Comparison of ENCODE assay signal across 22 cellular contexts in the genomic region with DNA sequence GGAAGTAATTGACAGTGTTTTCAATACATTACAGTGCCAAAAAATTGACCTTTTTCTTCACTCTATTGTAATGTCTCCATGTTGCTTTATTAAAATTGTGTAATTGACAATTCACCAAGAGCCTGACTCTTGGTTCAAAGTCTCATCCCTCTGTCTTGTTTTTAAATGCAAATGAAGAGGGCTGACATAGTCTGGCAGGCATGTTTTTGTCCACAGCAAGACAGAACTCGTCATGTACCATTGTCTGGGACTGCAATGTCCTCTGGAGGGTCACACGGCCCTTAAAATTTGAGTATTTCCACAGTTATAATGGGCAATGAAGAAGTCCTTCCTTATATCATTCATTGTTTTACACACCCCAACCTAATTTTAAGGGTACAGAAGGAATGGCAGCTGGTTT. TPM values are rescaled to one million over a fixed set of nuclear protein-coding genes. Genes with fewer than 3 reads are reported as not detected.
DNase-seq lines count a peak whose midpoint lies in the region; ATAC-seq, FAIRE-seq and TF ChIP-seq lines count a peak whose summit lies in the region.
"Had no signal": no experiment of that assay in that cellular context is flagged by ENCODE, and none has a peak within 500 bp of the region (broad histone marks: within the 10 kb centered on the region; RNA-seq: fewer than 3 reads in every experiment).

No MANE protein-coding gene starts in this region.

- intact Hi-C loops in breast epithelium (cut with DNase I; ENCODE audit: low total_unique reads): no loop called here
- intact Hi-C loops in MCF 10A (cut with micrococcal nuclease): no loop called here

- H3K9me3 ChIP-seq in breast epithelium: no peaks in the 10 kb centered on the region
- H3K9me3 ChIP-seq in gastroesophageal sphincter: no peaks in the 10 kb centered on the region
- H3K9me3 ChIP-seq: A549, Caco-2 had no signal

- H3K9me3 Mint-ChIP-seq in MCF 10A (ENCODE audit: unreplicated experiment): no peaks in the 10 kb centered on the region
- H3K9me3 Mint-ChIP-seq: CD4-positive, alpha-beta T cell; CD8-positive, alpha-beta T cell had no signal

- H3K27me3 ChIP-seq in breast epithelium (no peaks in the 10 kb centered on the region), bronchial epithelial cell (ENCODE audit: control insufficient read depth, insufficient read depth, low read length) (no peaks in the 10 kb centered on the region), gastroesophageal sphincter (no peaks in the 10 kb centered on the region)
- H3K27me3 ChIP-seq: BLaER1 treated with 17β-estradiol and CSF1 and Interleukin-3, amounts not matched to agents 10 nM and 100 nM had no signal

- H3K4me3 ChIP-seq in breast epithelium (no peak overlapping the region), bronchial epithelial cell (ENCODE audit: low read depth, low read length) (no peak overlapping the region), gastroesophageal sphincter (no peak overlapping the region)
- H3K4me3 ChIP-seq: A549; BLaER1 treated with 17β-estradiol and CSF1 and Interleukin-3, amounts not matched to agents 10 nM and 100 nM had no signal

- POLR2A ChIA-PET in MCF 10A (lab: Yijun Ruan, JAX): interaction anchor here (0.6 kb wide), 1 partner anchor 814 kb away, joined by 3 read pairs; no protein-coding TSS in a partner anchor

- CTCF ChIA-PET in MCF 10A (lab: Yijun Ruan, JAX): no interaction called here

- no TSS peak for BruUV-seq in MCF 10A (replicated peaks; lab: Mats Ljungman, UMichigan)

- no peaks in the 10 kb centered on the region for H3K27me3 Mint-ChIP-seq in MCF 10A (ENCODE audit: insufficient read depth, unreplicated experiment)
- H3K27me3 Mint-ChIP-seq: B cell; CD4-positive, alpha-beta T cell had no signal

- H3K4me3 Mint-ChIP-seq in MCF 10A (ENCODE audit: unreplicated experiment): no peak overlapping the region
- H3K4me3 Mint-ChIP-seq: B cell; CD4-positive, alpha-beta T cell; CD8-positive, alpha-beta T cell had no signal

- ATAC-seq in gastroesophageal sphincter (no peak), HG03025 (IDR thresholded peaks at IDR 0.05; ENCODE audit: low FRiP score, unreplicated experiment) (no peak)
- ATAC-seq: A549; CD8-positive, alpha-beta T cell had no signal

- H3K4me1 ChIP-seq in breast epithelium: no peaks in the 10 kb centered on the region
- H3K4me1 ChIP-seq in gastroesophageal sphincter: no peaks in the 10 kb centered on the region
- H3K4me1 ChIP-seq: A549 had no signal

- no peak for TF ChIP-seq POLR2A in breast epithelium (IDR thresholded peaks at IDR 0.05)
- TF ChIP-seq POLR2A in gastroesophageal sphincter (IDR thresholded peaks at IDR 0.05): no peak

- no peak overlapping the region for H3K27ac Mint-ChIP-seq in MCF 10A (ENCODE audit: low read depth, unreplicated experiment)
- H3K27ac Mint-ChIP-seq: B cell; CD4-positive, alpha-beta T cell; CD8-positive, alpha-beta T cell had no signal

- no peak for DNase-seq in breast epithelium (ENCODE audit: low spot score in 2 of 2)
- DNase-seq in MCF 10A (ENCODE audit: unreplicated experiment): no peak
- DNase-seq in bronchial epithelial cell (ENCODE audit: low read depth): peak; percentile 59
- DNase-seq in epithelial cell of prostate (ENCODE audit: low read depth, low spot score): no peak
- no peak for DNase-seq in NCI-H2029 treated with DMSO at 0.1 percent for 48 hours (lab: John Stamatoyannopoulos, UW)
- DNase-seq: AML-193; Caco-2; Calu3; CD4-positive, alpha-beta T cell; CD8-positive, alpha-beta T cell; DMS79 treated with DMSO at 0.1 percent for 48 hours; GF-D8 had no signal

- TF ChIP-seq CTCF in breast epithelium (IDR thresholded peaks at IDR 0.05) (no peak), MCF 10A (IDR thresholded peaks at IDR 0.05; ENCODE audit: unreplicated experiment) (no peak), bronchial epithelial cell (IDR thresholded peaks at IDR 0.05; ENCODE audit: insufficient read depth, low read length, severe bottlenecking) (no peak), gastroesophageal sphincter (IDR thresholded peaks at IDR 0.05) (no peak)

- H3K36me3 ChIP-seq in breast epithelium: no peaks in the 10 kb centered on the region
- no peaks in the 10 kb centered on the region for H3K36me3 ChIP-seq in bronchial epithelial cell (ENCODE audit: control insufficient read depth, insufficient read depth, low read length)
- H3K36me3 ChIP-seq in gastroesophageal sphincter: no peaks in the 10 kb centered on the region
- H3K36me3 ChIP-seq: BLaER1 treated with 17β-estradiol and CSF1 and Interleukin-3, amounts not matched to agents 10 nM and 100 nM had no signal

- H3K27ac ChIP-seq in breast epithelium: peak overlapping the region; percentile 40 to 63
- H3K27ac ChIP-seq in epithelial cell of prostate: peak overlapping the region; percentile 83
- no peak overlapping the region for H3K27ac ChIP-seq in gastroesophageal sphincter
- H3K27ac ChIP-seq: 22Rv1; A549; BLaER1 treated with 17β-estradiol and CSF1 and Interleukin-3, amounts not matched to agents 10 nM and 100 nM had no signal

- 79 to 94% methylated on average over 2 of the region's 2 CpGs for WGBS in gastroesophageal sphincter (ENCODE audit: low coverage in 1 of 2), 2 donors

- no peak for TF ChIP-seq EP300 in gastroesophageal sphincter (IDR thresholded peaks at IDR 0.05)

- peaks cover 4% of the 10 kb centered on the region for H3K4me1 Mint-ChIP-seq in MCF 10A (ENCODE audit: insufficient read depth, unreplicated experiment)
- H3K4me1 Mint-ChIP-seq: B cell had no signal

- no peaks in the 10 kb centered on the region for H3K36me3 Mint-ChIP-seq in MCF 10A (ENCODE audit: insufficient read depth, unreplicated experiment)
- H3K36me3 Mint-ChIP-seq: CD8-positive, alpha-beta T cell had no signal

- FAIRE-seq in bronchial epithelial cell (lab: Jason Lieb, UNC): no peak
- FAIRE-seq: A549, D721Med, G401.6, GM12892, GM18507 had no signal

RNA-seq across cellular contexts. Expression of gene FBXW7, which starts 38.0 kb away (rescaled TPM):
- total RNA-seq in breast epithelium (100 to 1,000 TPM in 2 of 3 donors, 10 to 100 TPM in 1; 55.7 to 247 (median 117) TPM), MCF 10A (2022) (35.8 and 40.2 TPM in 2 replicates), bronchial epithelial cell (104 and 145 TPM in 2 replicates), gastroesophageal sphincter (100 to 1,000 TPM in 1 of 4 donors, 10 to 100 TPM in 3; 55.1 to 120 (median 85.5) TPM)

Comparison
In these comparisons a context has a peak if more than half of its experiments do, and no peak if none do; other contexts are left out.
1. H3K27ac ChIP-seq: peak in breast epithelium (2 of 2) and epithelial cell of prostate (single experiment); none in gastroesophageal sphincter (0 of 4).